21 cellular contexts compared by ENCODE assay signal in genomic region chr4:37639551-37640293, GRCh38. TPM values are rescaled to one million over a fixed set of nuclear protein-coding genes. Genes with fewer than 3 reads are reported as not detected.
A peak's percentile ranks its signal among the peaks of the same experiment; 100 is the strongest.
DNase-seq lines count a peak whose midpoint lies in the region; ATAC-seq, FAIRE-seq and TF ChIP-seq lines count a peak whose summit lies in the region.
"Had no signal": no experiment of that assay in that cellular context is flagged by ENCODE, and none has a peak within 500 bp of the region (broad histone marks: within the 10 kb centered on the region; RNA-seq: fewer than 3 reads in every experiment).

No MANE protein-coding gene starts in this region.

- H3K4me1 ChIP-seq in K562 (replicated peaks in 1 of 2; ENCODE audit: control insufficient read depth in 2 of 2, insufficient read depth in 2 of 2, low read length in 2 of 2): no peaks in the 10 kb centered on the region; a peak in 1 of 5 replicates
- H3K4me1 ChIP-seq in lower lobe of right lung: peaks cover 13% of the 10 kb centered on the region

- no peaks in the 10 kb centered on the region for H3K9me1 ChIP-seq in K562 (ENCODE audit: control insufficient read depth, insufficient read depth, low read length)

- no peaks in the 10 kb centered on the region for H3K4me1 Mint-ChIP-seq in T-helper 2 cell treated with Interferon-gamma antibody and Interleukin-4, amounts not matched to agents 5 μg/mL and 100 μg/mL, for 36 hours (ENCODE audit: low read depth)
- peaks cover 2 to 3% of the 10 kb centered on the region in 2 donors for H3K4me1 Mint-ChIP-seq in stimulated activated naive B cell treated with anti-CD40 and anti-IgM and Interleukin-4, amounts not matched to agents 10 μg/mL and 1 μg/mL and 100 μg/mL, for 72 hours

- no peak for TF ChIP-seq RAD21 in K562 (CRISPR knock-in tag; conservative IDR thresholded peaks at IDR 0.05 in 1 of 2, IDR thresholded peaks at IDR 0.05 in 1 of 2)

- TF ChIP-seq CTCF in K562 (IDR thresholded peaks at IDR 0.05 in 2 of 3, conservative IDR thresholded peaks at IDR 0.05 in 1 of 3; ENCODE audit: insufficient read depth in 2 of 3, low read depth in 1 of 3, low read length in 3 of 3) (no peak), lower lobe of right lung (IDR thresholded peaks at IDR 0.05) (no peak)

- intact Hi-C loops in K562 (cut with micrococcal nuclease): no loop called here
- intact Hi-C loops in lower lobe of right lung (cut with DNase I): no loop called here

- H3K27me3 Mint-ChIP-seq in T-helper 2 cell treated with Interferon-gamma antibody and Interleukin-4, amounts not matched to agents 5 μg/mL and 100 μg/mL, for 36 hours (ENCODE audit: low read depth): no peaks in the 10 kb centered on the region
- no peaks in the 10 kb centered on the region for H3K27me3 Mint-ChIP-seq in stimulated activated naive B cell treated with anti-CD40 and anti-IgM and Interleukin-4, amounts not matched to agents 10 μg/mL and 1 μg/mL and 100 μg/mL, for 72 hours

- H3K27me3 ChIP-seq in K562 (ENCODE audit: control insufficient read depth in 2 of 2, insufficient read depth in 2 of 2, low read length in 2 of 2) (no peaks in the 10 kb centered on the region; a peak in 3 of 5 replicates), lower lobe of right lung (ENCODE audit: low read depth) (no peaks in the 10 kb centered on the region)
- H3K27me3 ChIP-seq: brain microvascular endothelial cell, esophagus squamous epithelium, tibial nerve had no signal

- no peak overlapping the region for H3K4me3 Mint-ChIP-seq in T-helper 2 cell treated with Interferon-gamma antibody and Interleukin-4, amounts not matched to agents 5 μg/mL and 100 μg/mL, for 36 hours
- H3K4me3 Mint-ChIP-seq in stimulated activated naive B cell treated with anti-CD40 and anti-IgM and Interleukin-4, amounts not matched to agents 10 μg/mL and 1 μg/mL and 100 μg/mL, for 72 hours: no peak overlapping the region
- H3K4me3 Mint-ChIP-seq: activated naive CD4-positive, alpha-beta T cell treated with anti-CD3 and anti-CD28 coated beads for 36 hours had no signal

- TF ChIP-seq EP300 in K562 (IDR thresholded peaks at IDR 0.05; ENCODE audit: low read length): no peak

- no peak for ATAC-seq in K562
- peak; percentile 43 to 63 for ATAC-seq in lower lobe of right lung
- no peak for ATAC-seq in GM18498 (IDR thresholded peaks at IDR 0.05; ENCODE audit: unreplicated experiment)
- ATAC-seq in stimulated activated naive B cell treated with anti-CD40 and anti-IgM and Interleukin-4, amounts not matched to agents 10 μg/mL and 1 μg/mL and 100 μg/mL, for 72 hours (replicated peaks): no peak

- H3K9me3 Mint-ChIP-seq in T-helper 2 cell treated with Interferon-gamma antibody and Interleukin-4, amounts not matched to agents 5 μg/mL and 100 μg/mL, for 36 hours: no peaks in the 10 kb centered on the region
- H3K9me3 Mint-ChIP-seq in stimulated activated naive B cell treated with anti-CD40 and anti-IgM and Interleukin-4, amounts not matched to agents 10 μg/mL and 1 μg/mL and 100 μg/mL, for 72 hours: no peaks in the 10 kb centered on the region
- H3K9me3 Mint-ChIP-seq: activated naive CD4-positive, alpha-beta T cell treated with anti-CD3 and anti-CD28 coated beads for 36 hours had no signal

- DNase-seq in DMS 273 (lab: John Stamatoyannopoulos, UW; ENCODE audit: unreplicated experiment) (peak; percentile 10), DMS 273 treated with DMSO at 0.1 percent for 48 hours (lab: John Stamatoyannopoulos, UW) (no peak), LHCN-M2 (ENCODE audit: low read depth) (peak; percentile 44), K562 (ENCODE audit: extremely low read depth in 1 of 4, low spot score in 3 of 4) (no peak), lower lobe of right lung (no peak)
- no peak for DNase-seq in T-helper 2 cell treated with Interferon-gamma antibody and Interleukin-4, amounts not matched to agents 5 μg/mL and 100 μg/mL, for 36 hours (ENCODE audit: low spot score)
- DNase-seq in stimulated activated naive B cell treated with anti-CD40 and anti-IgM and Interleukin-4, amounts not matched to agents 10 μg/mL and 1 μg/mL and 100 μg/mL, for 72 hours: no peak
- DNase-seq: activated CD4-positive, alpha-beta T cell treated with anti-CD3 and anti-CD28 coated beads for 1 hour; activated naive CD4-positive, alpha-beta T cell treated with anti-CD3 and anti-CD28 coated beads for 36 hours; brain microvascular endothelial cell; C1 segment of cervical spinal cord; esophagus squamous epithelium; KG1; kidney; NCI-H1092 treated with DMSO at 0.1 percent for 48 hours; NCI-H446; PC-9; T1000 had no signal

- no peak for FAIRE-seq in K562 (lab: Jason Lieb, UNC)
- FAIRE-seq: kidney had no signal

- no peak overlapping the region for H2AFZ ChIP-seq in K562 (ENCODE audit: low read depth, low read length)
- H2AFZ ChIP-seq: PC-9 had no signal

- H3K27ac Mint-ChIP-seq in T-helper 2 cell treated with Interferon-gamma antibody and Interleukin-4, amounts not matched to agents 5 μg/mL and 100 μg/mL, for 36 hours: no peak overlapping the region
- no peak overlapping the region for H3K27ac Mint-ChIP-seq in stimulated activated naive B cell treated with anti-CD40 and anti-IgM and Interleukin-4, amounts not matched to agents 10 μg/mL and 1 μg/mL and 100 μg/mL, for 72 hours
- H3K27ac Mint-ChIP-seq: activated naive CD4-positive, alpha-beta T cell treated with anti-CD3 and anti-CD28 coated beads for 36 hours had no signal

- H3K36me3 Mint-ChIP-seq in T-helper 2 cell treated with Interferon-gamma antibody and Interleukin-4, amounts not matched to agents 5 μg/mL and 100 μg/mL, for 36 hours (ENCODE audit: low read depth): peaks cover 24% of the 10 kb centered on the region
- peaks cover 2 to 3% of the 10 kb centered on the region in 2 donors for H3K36me3 Mint-ChIP-seq in stimulated activated naive B cell treated with anti-CD40 and anti-IgM and Interleukin-4, amounts not matched to agents 10 μg/mL and 1 μg/mL and 100 μg/mL, for 72 hours

- 28% methylated on average over 4 of the region's 4 CpGs for WGBS in K562 (ENCODE audit: insufficient coverage, low coverage, missing lambda C conversion rate)

- in situ Hi-C loops in K562 (cut with MboI): no loop called here

- H4K20me1 ChIP-seq in K562 (replicated peaks; ENCODE audit: control insufficient read depth, insufficient read depth, low read length): no peaks in the 10 kb centered on the region

- no peak for TF ChIP-seq POLR2A in K562 (conservative IDR thresholded peaks at IDR 0.05)

- no TSS peak for BruUV-seq in K562 (replicated peaks; lab: Mats Ljungman, UMichigan)

- H3K9me3 ChIP-seq in K562 (replicated peaks; ENCODE audit: control insufficient read depth, insufficient read depth, low read depth, low read length) (no peaks in the 10 kb centered on the region; the same call in 1 of the 2 replicates), lower lobe of right lung (no peaks in the 10 kb centered on the region)
- H3K9me3 ChIP-seq: esophagus squamous epithelium, tibial nerve had no signal

- H3K9ac ChIP-seq in K562 (ENCODE audit: insufficient read depth in 1 of 2, low read depth in 2 of 2, low read length in 2 of 2): no peak overlapping the region

- POLR2A ChIA-PET in K562 (lab: Yijun Ruan, JAX): no interaction called here

- H3K79me2 ChIP-seq in K562 (ENCODE audit: control insufficient read depth, insufficient read depth, low read length): no peaks in the 10 kb centered on the region

- CTCF ChIA-PET in K562 (lab: Yijun Ruan, JAX; ENCODE audit: low intra/inter-chr PET ratio): no interaction called here

- H3K4me3 ChIP-seq in K562: no peak overlapping the region
- H3K4me3 ChIP-seq in lower lobe of right lung: no peak overlapping the region
- H3K4me3 ChIP-seq: esophagus squamous epithelium, PC-9, tibial nerve had no signal

- H3K27ac ChIP-seq in K562 (ENCODE audit: extremely low read depth, low read depth, low read length) (no peak overlapping the region), lower lobe of right lung (no peak overlapping the region)
- H3K27ac ChIP-seq: 22Rv1, brain microvascular endothelial cell, esophagus squamous epithelium, PC-9, tibial nerve had no signal

- H3K4me2 ChIP-seq in K562 (ENCODE audit: insufficient read depth, low read length): no peak overlapping the region
- H3K4me2 ChIP-seq: PC-9 had no signal

- H3K36me3 ChIP-seq in K562 (ENCODE audit: control insufficient read depth, insufficient read depth, low read length) (no peaks in the 10 kb centered on the region), lower lobe of right lung (peaks cover 27% of the 10 kb centered on the region)
- H3K36me3 ChIP-seq: brain microvascular endothelial cell had no signal

TF ChIP-seq in K562, 482 proteins besides CTCF, POLR2A, EP300 and RAD21 (continues in another document):
- TF ChIP-seq ZNF77 (CRISPR knock-in tag; IDR thresholded peaks at IDR 0.05) (no peak), IRF9 (tag; IDR thresholded peaks at IDR 0.05) (no peak), SP1 (CRISPR knock-in tag; IDR thresholded peaks at IDR 0.05) (no peak), NFIC (IDR thresholded peaks at IDR 0.05) (peak; percentile 89)

RNA-seq across cellular contexts. Expression of gene RELL1, which starts 46.5 kb away (rescaled TPM):
- total RNA-seq in LHCN-M2 (2014; rRNA removed) (40.7 and 47.1 TPM in 2 replicates), K562 (2014; rRNA removed) (3.5 and 4.1 TPM in 2 replicates), K562 (2014; rRNA removed; fragmentation: Illumina TruSeq; extraction: Trizol) (1.5 and 1.9 TPM in 2 replicates), K562 (2015; rRNA removed; fragmentation: Illumina TruSeq; extraction: Trizol) (1.8 and 2.0 TPM in 2 replicates), K562 (2021) (2.0 and 2.3 TPM in 2 replicates), lower lobe of right lung (33.5 TPM)
- 4.9 TPM for polyA plus RNA-seq in LHCN-M2 (2012)
- total RNA-seq in K562 (2011; cell fraction: chromatin; rRNA removed; ENCODE audit: low replicate concordance): 2.9 and 3.0 TPM in 2 replicates
- total RNA-seq in K562 (2011; cell fraction: nucleolus; rRNA removed): 2.3 and 4.3 TPM in 2 replicates
- total RNA-seq in K562 (2011; cell fraction: nucleoplasm; rRNA removed): 5.0 and 5.3 TPM in 2 replicates
- polyA plus RNA-seq in K562 (2011; rRNA removed) (0.75 and 1.2 TPM in 2 replicates), K562 (2014; fragmentation: Illumina TruSeq; extraction: Trizol) (0.52 and 0.61 TPM in 2 replicates), K562 (2014; fragmentation: Nextera tagmentation; extraction: Ambion mirVana) (under 1 TPM in 1 of 2 experiments, not detected in 1; 0.06 TPM), K562 (2014; rRNA removed) (1.4 and 1.8 TPM in 2 replicates)
- 0.73 and 1.2 TPM in 2 replicates for polyA plus RNA-seq in K562 (2011; cell fraction: cytosol; rRNA removed)
- 0.98 and 1.2 TPM in 2 replicates for polyA plus RNA-seq in K562 (2011; cell fraction: nucleus; rRNA removed)
- 0.48 TPM in 2 replicates for polyA plus RNA-seq in K562 (2012)
- 3.3 and 3.4 TPM in 2 replicates for polyA minus RNA-seq in K562 (2011; rRNA and poly(A)+ RNA removed)
- polyA minus RNA-seq in K562 (2011; cell fraction: cytosol; rRNA and poly(A)+ RNA removed): 1.9 and 2.3 TPM in 2 replicates
- 1.1 and 1.2 TPM in 2 replicates for polyA minus RNA-seq in K562 (2011; cell fraction: nucleus; rRNA and poly(A)+ RNA removed)

Comparison
In these comparisons a context has a peak if more than half of its experiments do, and no peak if none do; other contexts are left out.
1. DNase-seq: peak in DMS 273 (single experiment) and LHCN-M2 (single experiment); none in DMS 273 treated with DMSO at 0.1 percent for 48 hours (single experiment), K562 (0 of 4), lower lobe of right lung (single experiment), T-helper 2 cell treated with Interferon-gamma antibody and Interleukin-4, amounts not matched to agents 5 μg/mL and 100 μg/mL, for 36 hours (single experiment) and stimulated activated naive B cell treated with anti-CD40 and anti-IgM and Interleukin-4, amounts not matched to agents 10 μg/mL and 1 μg/mL and 100 μg/mL, for 72 hours (single experiment).
2. ATAC-seq: peak in lower lobe of right lung (2 of 2); none in K562 (single experiment), GM18498 (single experiment) and stimulated activated naive B cell treated with anti-CD40 and anti-IgM and Interleukin-4, amounts not matched to agents 10 μg/mL and 1 μg/mL and 100 μg/mL, for 72 hours (0 of 2).